In the genomic region with DNA sequence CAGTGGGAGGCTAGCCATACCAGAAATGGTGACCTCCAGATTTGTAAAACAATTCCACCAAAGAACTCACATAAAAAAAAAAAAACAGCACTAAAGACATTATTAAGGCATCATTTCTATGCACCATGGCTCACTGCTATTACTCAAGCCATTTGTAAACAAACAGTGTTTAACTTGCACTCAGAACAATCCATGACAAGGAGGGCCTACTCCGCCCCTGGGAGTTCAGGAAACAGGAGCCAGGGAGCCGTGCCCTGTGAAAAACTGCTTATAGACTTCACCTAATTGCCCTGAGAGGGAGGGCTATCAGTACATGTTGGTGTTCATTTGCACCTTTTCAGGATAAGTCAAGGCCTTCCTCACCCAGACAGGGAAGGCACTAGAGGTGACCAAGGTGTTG, we compare ENCODE assay signal across 24 cellular contexts.
"Had no signal": no experiment of that assay in that cellular context is flagged by ENCODE, and none has a peak within 500 bp of the region (broad histone marks: within the 10 kb centered on the region; RNA-seq: fewer than 3 reads in every experiment).

No MANE protein-coding gene starts in this region.

- H3K27ac ChIP-seq: cardiac muscle cell, heart right ventricle, neutrophil, ovary, psoas muscle, thyroid gland had no signal

- H3K36me3 ChIP-seq: cardiac muscle cell, heart right ventricle, neutrophil, ovary, thyroid gland had no signal

- H3K4me3 Mint-ChIP-seq: activated naive CD4-positive, alpha-beta T cell treated with anti-CD3 and anti-CD28 coated beads, Interleukin-2, amount 50 U/mL, for 24 hours; dendritic cell treated with granulocyte-macrophage colony-stimulating factor and Interleukin-4, amounts not matched to agents 40 ng/mL and 50 ng/mL, for 4 days; natural killer cell treated with Interleukin-12 subunit alpha and Interleukin-12 subunit beta and Interleukin-15 and Interleukin-18, amount 100 ng/mL, for 72 hours; stimulated activated naive CD8-positive, alpha-beta T cell treated with anti-CD3 and anti-CD28 coated beads, Interleukin-15, Interleukin-2, amounts not matched to agents 100 ng/mL and 50 ng/mL, for 24 hours had no signal

- ATAC-seq: body of pancreas; heart right ventricle; natural killer cell treated with Interleukin-12 subunit alpha and Interleukin-12 subunit beta and Interleukin-15 and Interleukin-18, amount 100 ng/mL, for 72 hours; psoas muscle; right cardiac atrium had no signal

- H3K27me3 Mint-ChIP-seq: activated naive CD4-positive, alpha-beta T cell treated with anti-CD3 and anti-CD28 coated beads, Interleukin-2, amount 50 U/mL, for 24 hours; dendritic cell treated with granulocyte-macrophage colony-stimulating factor and Interleukin-4, amounts not matched to agents 40 ng/mL and 50 ng/mL, for 4 days; natural killer cell treated with Interleukin-12 subunit alpha and Interleukin-12 subunit beta and Interleukin-15 and Interleukin-18, amount 100 ng/mL, for 72 hours; stimulated activated naive CD8-positive, alpha-beta T cell treated with anti-CD3 and anti-CD28 coated beads, Interleukin-15, Interleukin-2, amounts not matched to agents 100 ng/mL and 50 ng/mL, for 24 hours had no signal

- H3K36me3 Mint-ChIP-seq: natural killer cell treated with Interleukin-12 subunit alpha and Interleukin-12 subunit beta and Interleukin-15 and Interleukin-18, amount 100 ng/mL, for 72 hours had no signal

- H3K9me3 Mint-ChIP-seq: dendritic cell treated with granulocyte-macrophage colony-stimulating factor and Interleukin-4, amounts not matched to agents 40 ng/mL and 50 ng/mL, for 4 days; natural killer cell treated with Interleukin-12 subunit alpha and Interleukin-12 subunit beta and Interleukin-15 and Interleukin-18, amount 100 ng/mL, for 72 hours had no signal

- H3K27me3 ChIP-seq: body of pancreas, cardiac muscle cell, heart right ventricle, neutrophil, ovary, thyroid gland had no signal

- DNase-seq: activated CD4-positive, alpha-beta T cell treated with anti-CD3 and anti-CD28 coated beads for 1 hour; activated CD4-positive, alpha-beta T cell treated with anti-CD3 and anti-CD28 coated beads, Interleukin-2, amount 50 U/mL, for 1 hour; activated gamma-delta T cell treated with Interleukin-2 at 50 U/mL for 16 hours; activated T-cell treated with anti-CD3 and anti-CD28 coated beads, Interleukin-2, amount 50 U/mL, for 1 hour; anterior cingulate cortex; body of pancreas; effector CD4-positive, alpha-beta T cell; erythroblast; foreskin fibroblast; heart right ventricle; mammary epithelial cell; midbrain; ovary; psoas muscle; right cardiac atrium; stimulated activated CD4-positive, alpha-beta T cell treated with anti-CD3 and anti-CD28 coated beads, Interleukin-1b, Interleukin-23, amount 100 ng/mL, for 48 hours; substantia nigra; thyroid gland had no signal

- H3K27ac Mint-ChIP-seq: activated naive CD4-positive, alpha-beta T cell treated with anti-CD3 and anti-CD28 coated beads, Interleukin-2, amount 50 U/mL, for 24 hours; dendritic cell treated with granulocyte-macrophage colony-stimulating factor and Interleukin-4, amounts not matched to agents 40 ng/mL and 50 ng/mL, for 4 days; natural killer cell treated with Interleukin-12 subunit alpha and Interleukin-12 subunit beta and Interleukin-15 and Interleukin-18, amount 100 ng/mL, for 72 hours; stimulated activated naive CD8-positive, alpha-beta T cell treated with anti-CD3 and anti-CD28 coated beads, Interleukin-15, Interleukin-2, amounts not matched to agents 100 ng/mL and 50 ng/mL, for 24 hours had no signal

- H3K4me3 ChIP-seq: body of pancreas, cardiac muscle cell, heart right ventricle, ovary, psoas muscle, thyroid gland had no signal

- H3K9me3 ChIP-seq: body of pancreas, heart right ventricle, neutrophil, ovary, psoas muscle, thyroid gland had no signal
